Comparison of ENCODE assay signal across 1 cellular context in genomic region chr7:74615933-74616780, GRCh38.
TF ChIP-seq lines count a peak whose summit lies in the region.

No MANE protein-coding gene starts in this region.

TF ChIP-seq in H1, 55 proteins besides CTCF, POLR2A, EP300 and RAD21 (continued from another document):
- TF ChIP-seq POU5F1 (IDR thresholded peaks at IDR 0.05; ENCODE audit: low read depth, low read length), result no peak
- no peak for TF ChIP-seq GTF2F1 (IDR thresholded peaks at IDR 0.05; ENCODE audit: borderline replicate concordance, low read depth, low read length)
